ENCODE assay signal across 8 cellular contexts in the genomic region with DNA sequence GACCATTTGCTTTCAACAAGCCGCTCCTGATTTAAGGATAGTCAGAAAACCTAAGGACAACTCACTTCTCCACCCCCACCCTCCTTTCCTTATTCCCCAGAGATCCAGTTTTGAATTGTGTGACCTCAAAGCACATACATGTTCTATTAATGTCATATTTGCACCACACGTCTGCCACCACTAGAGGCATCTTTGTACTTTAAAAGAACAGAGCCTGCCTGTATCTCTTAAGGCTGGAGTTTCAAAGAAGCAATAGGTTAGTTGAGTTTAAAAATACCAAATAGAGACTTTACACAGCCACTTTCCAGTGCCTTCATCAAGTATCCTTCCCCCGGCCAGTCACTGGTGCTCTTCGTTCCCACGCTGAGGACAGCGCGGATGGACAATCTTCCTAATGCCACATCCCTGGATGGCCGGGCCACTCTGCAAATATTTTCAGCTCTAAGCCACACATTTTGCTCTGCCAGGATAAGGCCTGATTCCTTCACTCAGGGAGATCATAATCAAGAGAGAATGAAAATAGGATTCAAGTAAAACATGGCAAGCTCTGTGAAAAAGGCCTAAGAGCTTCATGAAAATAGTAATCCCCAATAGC.
DNase-seq lines count a peak whose midpoint lies in the region; ATAC-seq and TF ChIP-seq lines count a peak whose summit lies in the region.

No MANE protein-coding gene starts in this region.

- peak; percentile 66 for DNase-seq in MCF 10A (ENCODE audit: unreplicated experiment)
- DNase-seq in breast epithelium (ENCODE audit: low spot score in 2 of 2): no peak
- DNase-seq in NCI-H82 (lab: John Stamatoyannopoulos, UW): peak; percentile 53
- peak; percentile 27 for DNase-seq in fibroblast of pulmonary artery (ENCODE audit: low read depth)
- no peak for DNase-seq in stimulated activated naive CD4-positive, alpha-beta T cell (lab: John Stamatoyannopoulos, UW)
- no peak for DNase-seq in activated CD8-positive, alpha-beta memory T cell treated with anti-CD3 and anti-CD28 coated beads, Interleukin-2, amount 10 ng/mL, durations not matched to agents 7 days and 5 days

- H3K27me3 Mint-ChIP-seq in MCF 10A (ENCODE audit: insufficient read depth, unreplicated experiment): no peaks in the 10 kb centered on the region
- H3K27me3 Mint-ChIP-seq in activated CD8-positive, alpha-beta memory T cell treated with anti-CD3 and anti-CD28 coated beads, Interleukin-2, amount 10 ng/mL, durations not matched to agents 7 days and 5 days: peaks cover 3% of the 10 kb centered on the region

- H3K4me3 ChIP-seq in breast epithelium (no peak overlapping the region), fibroblast of pulmonary artery (replicated peaks; ENCODE audit: low read depth, low read length) (no peak overlapping the region)

- H3K4me1 Mint-ChIP-seq in MCF 10A (ENCODE audit: insufficient read depth, unreplicated experiment): peaks cover 11% of the 10 kb centered on the region
- no peaks in the 10 kb centered on the region for H3K4me1 Mint-ChIP-seq in activated CD8-positive, alpha-beta memory T cell treated with anti-CD3 and anti-CD28 coated beads, Interleukin-2, amount 10 ng/mL, durations not matched to agents 7 days and 5 days

- ATAC-seq in HG02642 (IDR thresholded peaks at IDR 0.05; ENCODE audit: poor library complexity, unreplicated experiment): peak; percentile 70
- no peak for ATAC-seq in GM21447 (IDR thresholded peaks at IDR 0.05; ENCODE audit: unreplicated experiment)
- ATAC-seq in activated CD8-positive, alpha-beta memory T cell treated with anti-CD3 and anti-CD28 coated beads, Interleukin-2, amount 10 ng/mL, durations not matched to agents 7 days and 5 days: no peak

- H3K9me3 Mint-ChIP-seq in MCF 10A (ENCODE audit: unreplicated experiment): no peaks in the 10 kb centered on the region
- no peaks in the 10 kb centered on the region for H3K9me3 Mint-ChIP-seq in activated CD8-positive, alpha-beta memory T cell treated with anti-CD3 and anti-CD28 coated beads, Interleukin-2, amount 10 ng/mL, durations not matched to agents 7 days and 5 days (ENCODE audit: low read depth)

- H3K27ac Mint-ChIP-seq in MCF 10A (ENCODE audit: low read depth, unreplicated experiment): no peak overlapping the region
- H3K27ac Mint-ChIP-seq in activated CD8-positive, alpha-beta memory T cell treated with anti-CD3 and anti-CD28 coated beads, Interleukin-2, amount 10 ng/mL, durations not matched to agents 7 days and 5 days: no peak overlapping the region

- POLR2A ChIA-PET in MCF 10A (lab: Yijun Ruan, JAX): interaction anchor here (0.6 to 1.1 kb wide), 2 partner anchors 16 to 40 kb away, joined by 3 to 5 read pairs; no protein-coding TSS in a partner anchor

- intact Hi-C loops in MCF 10A (cut with micrococcal nuclease): loop anchor here (1.0 kb wide), 1 partner anchor 34 kb away; no protein-coding TSS in a partner anchor
- intact Hi-C loops in breast epithelium (cut with DNase I; ENCODE audit: low total_unique reads): no loop called here

- no peaks in the 10 kb centered on the region for H3K4me1 ChIP-seq in breast epithelium

- CTCF ChIA-PET in MCF 10A (lab: Yijun Ruan, JAX): interaction anchor here (0.6 to 3.0 kb wide), 14 partner anchors 9 to 719 kb away, joined by 3 to 10 read pairs (median 4); no protein-coding TSS in a partner anchor
- CTCF ChIA-PET in activated CD8-positive, alpha-beta memory T cell treated with anti-CD3 and anti-CD28 coated beads, Interleukin-2, amount 10 ng/mL, durations not matched to agents 7 days and 5 days (lab: Charles Lee): no interaction called here

- H3K27ac ChIP-seq in breast epithelium: no peak overlapping the region

- no TSS peak for BruUV-seq in MCF 10A (replicated peaks; lab: Mats Ljungman, UMichigan)

- no peak for TF ChIP-seq POLR2A in breast epithelium (IDR thresholded peaks at IDR 0.05)

- H3K9me3 ChIP-seq in breast epithelium: no peaks in the 10 kb centered on the region

- no peak overlapping the region for H3K4me3 Mint-ChIP-seq in MCF 10A (ENCODE audit: unreplicated experiment)
- H3K4me3 Mint-ChIP-seq in activated CD8-positive, alpha-beta memory T cell treated with anti-CD3 and anti-CD28 coated beads, Interleukin-2, amount 10 ng/mL, durations not matched to agents 7 days and 5 days: no peak overlapping the region

- H3K36me3 Mint-ChIP-seq in MCF 10A (ENCODE audit: insufficient read depth, unreplicated experiment): no peaks in the 10 kb centered on the region
- no peaks in the 10 kb centered on the region for H3K36me3 Mint-ChIP-seq in activated CD8-positive, alpha-beta memory T cell treated with anti-CD3 and anti-CD28 coated beads, Interleukin-2, amount 10 ng/mL, durations not matched to agents 7 days and 5 days

- no peaks in the 10 kb centered on the region for H3K36me3 ChIP-seq in breast epithelium

- peak; percentile 63 for TF ChIP-seq CTCF in MCF 10A (IDR thresholded peaks at IDR 0.05; ENCODE audit: unreplicated experiment)
- TF ChIP-seq CTCF in breast epithelium (IDR thresholded peaks at IDR 0.05): peak in 1 of 3 donors; percentile 46
- peak; percentile 56 for TF ChIP-seq CTCF in fibroblast of pulmonary artery (IDR thresholded peaks at IDR 0.05; ENCODE audit: low read length, missing control alignments)

- H3K27me3 ChIP-seq in breast epithelium: no peaks in the 10 kb centered on the region

Comparison
In these comparisons a context has a peak if more than half of its experiments do, and no peak if none do; other contexts are left out.
1. DNase-seq: peak in MCF 10A (single experiment), NCI-H82 (single experiment) and fibroblast of pulmonary artery (single experiment); none in breast epithelium (0 of 2), stimulated activated naive CD4-positive, alpha-beta T cell (0 of 6) and activated CD8-positive, alpha-beta memory T cell treated with anti-CD3 and anti-CD28 coated beads, Interleukin-2, amount 10 ng/mL, durations not matched to agents 7 days and 5 days (single experiment).